1 cellular context compared by ENCODE assay signal in the genomic region with DNA sequence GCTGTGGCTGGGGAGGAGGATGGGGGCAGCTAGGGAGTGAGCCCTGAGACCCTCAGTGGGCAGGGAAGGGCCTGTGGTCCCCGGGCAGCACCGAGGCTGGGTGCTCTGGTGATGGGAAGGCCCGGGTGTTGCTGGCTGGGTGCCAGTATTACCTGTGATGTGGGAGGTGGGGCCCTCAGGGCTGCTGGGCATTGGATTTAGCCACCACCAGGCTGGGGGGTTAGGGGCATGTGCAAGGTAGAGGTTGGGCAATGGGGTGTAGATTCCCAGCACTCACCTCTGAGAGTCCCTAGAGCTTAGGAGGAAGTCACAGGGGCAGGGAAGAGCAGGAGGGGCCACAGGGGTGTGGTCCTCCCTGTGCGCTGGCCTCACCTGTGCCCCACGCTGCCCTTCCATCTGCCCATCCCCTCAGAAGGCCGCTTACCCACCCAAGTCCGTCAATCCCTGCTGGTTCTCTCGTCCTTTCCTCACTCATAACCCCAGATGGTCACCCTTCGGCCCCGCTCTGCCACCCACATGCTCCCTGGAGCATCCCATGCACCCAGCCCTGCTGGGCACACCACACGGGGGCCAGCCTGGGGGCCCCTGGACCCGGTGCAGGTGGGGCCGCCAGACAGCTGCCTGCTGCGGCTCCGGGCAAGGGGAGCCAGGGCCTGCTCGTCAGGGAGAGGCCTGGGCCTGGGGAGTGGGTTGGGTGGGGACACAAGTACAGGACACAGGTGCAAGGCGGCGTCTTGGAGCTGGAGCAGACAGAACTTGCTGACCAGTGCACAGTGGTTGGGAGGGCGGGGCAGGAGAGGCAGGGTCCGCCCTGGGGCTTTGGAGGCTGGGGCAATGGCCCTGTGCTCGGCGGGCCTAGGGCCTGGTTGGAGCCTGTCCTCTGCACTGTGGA.
TF ChIP-seq lines count a peak whose summit lies in the region.

No MANE protein-coding gene starts in this region.

TF ChIP-seq in H1, 55 proteins besides CTCF, POLR2A, EP300 and RAD21:
- no peak for TF ChIP-seq RBBP5 (IDR thresholded peaks at IDR 0.05; ENCODE audit: borderline replicate concordance, low read depth, low read length)
- no peak for TF ChIP-seq ZNF274 (IDR thresholded peaks at IDR 0.05; ENCODE audit: borderline replicate concordance, extremely low read depth, low read length)
- TF ChIP-seq SRF (IDR thresholded peaks at IDR 0.05; ENCODE audit: low read depth, low read length) = no peak
- TF ChIP-seq CREB1 (IDR thresholded peaks at IDR 0.05) = no peak
TF ChIP-seq in H1: peak in this region for 0.
